In the genomic region with DNA sequence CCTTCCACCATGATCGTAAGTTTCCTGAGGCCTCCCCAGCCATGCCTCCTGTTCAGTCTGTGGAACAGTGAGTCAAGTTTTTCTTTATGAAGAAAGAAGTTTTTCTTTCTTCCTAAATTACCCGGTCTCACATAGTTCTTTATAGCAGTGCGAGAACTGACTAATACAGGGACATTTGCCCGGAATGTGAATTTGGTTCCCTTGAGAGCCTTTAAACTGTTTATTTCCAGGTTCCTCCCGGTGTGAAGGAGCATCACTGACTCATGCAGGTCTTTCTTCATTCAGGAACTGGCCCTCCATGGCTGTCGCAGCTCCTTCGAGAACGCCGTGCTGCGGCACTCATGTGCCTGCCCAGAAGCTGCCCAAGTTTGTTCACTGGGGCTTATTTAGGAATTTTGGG, we compare ENCODE assay signal across 17 cellular contexts.
DNase-seq lines count a peak whose midpoint lies in the region; ATAC-seq and TF ChIP-seq lines count a peak whose summit lies in the region.
"Had no signal": no experiment of that assay in that cellular context is flagged by ENCODE, and none has a peak within 500 bp of the region (broad histone marks: within the 10 kb centered on the region; RNA-seq: fewer than 3 reads in every experiment).

No MANE protein-coding gene starts in this region.

- no peaks in the 10 kb centered on the region for H3K9me1 ChIP-seq in IMR-90 (ENCODE audit: insufficient read depth, low read length)

- no peaks in the 10 kb centered on the region for H3K79me1 ChIP-seq in IMR-90 (ENCODE audit: low read depth in 1 of 2, low read length in 2 of 2)

- no peak overlapping the region for H3K4me3 ChIP-seq in AG04449 (ENCODE audit: low read depth, low read length)
- no peak overlapping the region for H3K4me3 ChIP-seq in IMR-90 (ENCODE audit: insufficient read depth, low read depth, low read length)
- no peak overlapping the region for H3K4me3 ChIP-seq in fibroblast of mammary gland (ENCODE audit: control insufficient read depth, low read depth, low read length)
- no peak overlapping the region for H3K4me3 ChIP-seq in aorta (ENCODE audit: low read length in 2 of 2)

- TF ChIP-seq RAD21 in IMR-90 (IDR thresholded peaks at IDR 0.05; ENCODE audit: low read length), result no peak

- H2AFZ ChIP-seq in IMR-90 (replicated peaks; ENCODE audit: low read length, poor library complexity), result no peak overlapping the region

- H3K36me3 Mint-ChIP-seq in nephron progenitor cell (ENCODE audit: low read depth), result peaks cover 33% of the 10 kb centered on the region
- H3K36me3 Mint-ChIP-seq: CD8-positive, alpha-beta T cell had no signal

- H3K4me3 Mint-ChIP-seq in nephron progenitor cell, result no peak overlapping the region
- H3K4me3 Mint-ChIP-seq: CD8-positive, alpha-beta T cell; H9 had no signal

- in situ Hi-C loops in IMR-90 (cut with MboI; ENCODE audit: low sequenced_read_pairs), result no loop called here

- H3K23ac ChIP-seq in IMR-90 (ENCODE audit: low read depth, low read length), result no peak overlapping the region

- peaks cover 10% of the 10 kb centered on the region for H3K9me3 ChIP-seq in IMR-90 (ENCODE audit: control insufficient read depth, insufficient read depth, low read length)
- peaks cover 2% of the 10 kb centered on the region for H3K9me3 ChIP-seq in aorta (ENCODE audit: control insufficient read depth, low read length)

- no peaks in the 10 kb centered on the region for H3K36me3 ChIP-seq in IMR-90 (ENCODE audit: control insufficient read depth, insufficient read depth, low read length)
- H3K36me3 ChIP-seq in aorta (ENCODE audit: control insufficient read depth in 1 of 2, insufficient read depth in 2 of 2, low read length in 1 of 2), result no peaks in the 10 kb centered on the region

- H2BK20ac ChIP-seq in IMR-90 (ENCODE audit: low read depth, low read length), result no peak overlapping the region

- TF ChIP-seq POLR2A in IMR-90 (IDR thresholded peaks at IDR 0.05; ENCODE audit: low read depth, low read length), result no peak

- no peak overlapping the region for H2BK15ac ChIP-seq in IMR-90 (ENCODE audit: low read depth, low read length)

- H3K56ac ChIP-seq in IMR-90 (ENCODE audit: extremely low read depth, insufficient read depth, low read length), result no peak overlapping the region

- no peak overlapping the region for H4K5ac ChIP-seq in IMR-90 (ENCODE audit: low read depth, low read length)

- no peak overlapping the region for H4K8ac ChIP-seq in IMR-90 (ENCODE audit: low read depth in 2 of 2, low read length in 2 of 2)

- H3K27me3 Mint-ChIP-seq in nephron progenitor cell (ENCODE audit: low read depth, poor library complexity), result peaks cover 15% of the 10 kb centered on the region

- peak overlapping the region; percentile 79 for H3K27ac Mint-ChIP-seq in nephron progenitor cell
- H3K27ac Mint-ChIP-seq: CD14-positive monocyte; CD8-positive, alpha-beta T cell had no signal

- no peak overlapping the region for H3K4ac ChIP-seq in IMR-90 (ENCODE audit: low read depth, low read length)

- H3K4me2 ChIP-seq in IMR-90 (ENCODE audit: low read depth, low read length), result no peak overlapping the region

- POLR2A ChIA-PET in AG04449 (lab: Yijun Ruan, JAX) (no interaction called here), IMR-90 (lab: Charles Lee; ENCODE audit: unreplicated experiment) (no interaction called here)

- no TSS peak for BruUV-seq in IMR-90 (replicated peaks; lab: Mats Ljungman, UMichigan)

- H3K27ac ChIP-seq in IMR-90 (ENCODE audit: insufficient read depth, low read length) (no peak overlapping the region), aorta (ENCODE audit: low read depth in 1 of 2, low read length in 2 of 2) (no peak overlapping the region)

- no peak for TF ChIP-seq CTCF in AG04449 (IDR thresholded peaks at IDR 0.05; ENCODE audit: insufficient read depth, low read length, missing control alignments)
- no peak for TF ChIP-seq CTCF in IMR-90 (conservative IDR thresholded peaks at IDR 0.05; ENCODE audit: low read depth, low read length)
- TF ChIP-seq CTCF in fibroblast of mammary gland (conservative IDR thresholded peaks at IDR 0.05; ENCODE audit: control insufficient read depth, insufficient read depth, low read depth, low read length), result no peak
- no peak for TF ChIP-seq CTCF in nephron progenitor cell (IDR thresholded peaks at IDR 0.05)

- H3K4me1 ChIP-seq in IMR-90 (ENCODE audit: control insufficient read depth, insufficient read depth, low read length), result peaks cover 7% of the 10 kb centered on the region
- H3K4me1 ChIP-seq in aorta (ENCODE audit: control insufficient read depth in 1 of 2, insufficient read depth in 2 of 2, low read length in 2 of 2), result no peaks in the 10 kb centered on the region

- ATAC-seq in IMR-90 (ENCODE audit: low read depth) (no peak), aorta (ENCODE audit: low FRiP score) (no peak), GM21515 (IDR thresholded peaks at IDR 0.05; ENCODE audit: unreplicated experiment) (no peak)
- ATAC-seq: CD8-positive, alpha-beta T cell had no signal

- intact Hi-C loops in IMR-90 (cut with micrococcal nuclease), result no loop called here
- intact Hi-C loops in aorta (cut with DNase I), result no loop called here

- no peak overlapping the region for H3K9ac ChIP-seq in IMR-90 (ENCODE audit: low read depth, low read length)

- no peak overlapping the region for H4K91ac ChIP-seq in IMR-90 (ENCODE audit: insufficient read depth, low read depth, low read length)

- H3K9me3 Mint-ChIP-seq in nephron progenitor cell, result peaks cover 56% of the 10 kb centered on the region

- H3K27me3 ChIP-seq in IMR-90 (ENCODE audit: control insufficient read depth, insufficient read depth, low read length) (no peaks in the 10 kb centered on the region), aorta (ENCODE audit: control insufficient read depth in 1 of 2, insufficient read depth in 2 of 2, low read length in 1 of 2) (no peaks in the 10 kb centered on the region)

- 80% methylated on average over 1 of the region's 10 CpGs; no CpG with 5 or more reads in 1 of the 2 experiments for WGBS in IMR-90 (ENCODE audit: extremely low coverage in 2 of 2, insufficient read length in 1 of 2), 2 experiments
- 83 to 90% methylated on average over 10 of the region's 10 CpGs for WGBS in aorta, 2 donors

- H3K4me1 Mint-ChIP-seq in nephron progenitor cell, result peaks cover 13% of the 10 kb centered on the region

- no peak overlapping the region for H2BK120ac ChIP-seq in IMR-90 (ENCODE audit: low read depth, low read length)

- H4K20me1 ChIP-seq in IMR-90 (ENCODE audit: insufficient read depth, low read length), result no peaks in the 10 kb centered on the region

- no peak overlapping the region for H3K18ac ChIP-seq in IMR-90 (ENCODE audit: low read depth, low read length)

- no peak overlapping the region for H2AK9ac ChIP-seq in IMR-90 (replicated peaks; ENCODE audit: low read depth, low read length, poor library complexity)

- no peak overlapping the region for H2AK5ac ChIP-seq in IMR-90 (ENCODE audit: low read depth, low read length)

- CTCF ChIA-PET in AG04449 (lab: Yijun Ruan, JAX) (no interaction called here), IMR-90 (lab: Yijun Ruan, JAX) (no interaction called here)

- no peak overlapping the region for H3K14ac ChIP-seq in IMR-90 (replicated peaks; ENCODE audit: low read depth, low read length)

- no peak overlapping the region for H2BK5ac ChIP-seq in IMR-90 (ENCODE audit: low read depth, low read length, poor library complexity, severe bottlenecking)

- DNase-seq in AG04449 (ENCODE audit: low read depth, low spot score) (peak; percentile 4), IMR-90 (peak; percentile 72), fibroblast of mammary gland (ENCODE audit: low read depth) (peak; percentile 44), nephron progenitor cell (no peak), EL (no peak), HT-29 (ENCODE audit: low spot score) (no peak), aorta (no peak)
- DNase-seq: 8988T; ACHN; CD8-positive, alpha-beta T cell; COR-L47; DND-41; GF-D8; GOT3; H9 had no signal

- dilution Hi-C loops in IMR-90 (cut with HindIII; ENCODE audit: low sequenced_read_pairs, unreplicated experiment), result no loop called here

TF ChIP-seq in IMR-90, 13 proteins besides CTCF, POLR2A, EP300 and RAD21:
- TF ChIP-seq SMC3 (IDR thresholded peaks at IDR 0.05; ENCODE audit: low read depth, low read length), result no peak
- no peak for TF ChIP-seq FOS (IDR thresholded peaks at IDR 0.05; ENCODE audit: low read depth, low read length)
- TF ChIP-seq MAFK (IDR thresholded peaks at IDR 0.05; ENCODE audit: low read depth, low read length), result no peak
- no peak for TF ChIP-seq MXI1 (IDR thresholded peaks at IDR 0.05; ENCODE audit: borderline replicate concordance, low read depth, low read length)
- no peak for TF ChIP-seq RFX5 (IDR thresholded peaks at IDR 0.05; ENCODE audit: low read depth, low read length)
- TF ChIP-seq CEBPB (IDR thresholded peaks at IDR 0.05; ENCODE audit: low read depth, low read length), result no peak
- TF ChIP-seq NFE2L2 (IDR thresholded peaks at IDR 0.05; ENCODE audit: low read depth, low read length), result no peak
- TF ChIP-seq MAZ (IDR thresholded peaks at IDR 0.05; ENCODE audit: borderline replicate concordance, low read depth, low read length), result no peak
- TF ChIP-seq RCOR1 (IDR thresholded peaks at IDR 0.05; ENCODE audit: insufficient replicate concordance, low read length), result no peak
- no peak for TF ChIP-seq CHD1 (IDR thresholded peaks at IDR 0.05; ENCODE audit: low read depth, low read length)
- TF ChIP-seq ELK1 (IDR thresholded peaks at IDR 0.05; ENCODE audit: borderline replicate concordance, low read depth, low read length), result no peak
- TF ChIP-seq, protein P1, sequence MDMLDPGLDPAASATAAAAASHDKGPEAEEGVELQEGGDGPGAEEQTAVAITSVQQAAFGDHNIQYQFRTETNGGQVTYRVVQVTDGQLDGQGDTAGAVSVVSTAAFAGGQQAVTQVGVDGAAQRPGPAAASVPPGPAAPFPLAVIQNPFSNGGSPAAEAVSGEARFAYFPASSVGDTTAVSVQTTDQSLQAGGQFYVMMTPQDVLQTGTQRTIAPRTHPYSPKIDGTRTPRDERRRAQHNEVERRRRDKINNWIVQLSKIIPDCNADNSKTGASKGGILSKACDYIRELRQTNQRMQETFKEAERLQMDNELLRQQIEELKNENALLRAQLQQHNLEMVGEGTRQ (IDR thresholded peaks at IDR 0.05; ENCODE audit: low read depth, low read length), result no peak
- TF ChIP-seq BHLHE40 (IDR thresholded peaks at IDR 0.05; ENCODE audit: low read depth, low read length), result no peak

Comparison
In these comparisons a context has a peak if more than half of its experiments do, and no peak if none do; other contexts are left out.
1. DNase-seq: peak in AG04449 (single experiment), IMR-90 (single experiment) and fibroblast of mammary gland (single experiment); none in nephron progenitor cell (single experiment), EL (single experiment), HT-29 (single experiment) and aorta (0 of 2).